Comparison of ENCODE assay signal across 32 cellular contexts in genomic region chr14:33010495-33010894, GRCh38.
"Had no signal": no experiment of that assay in that cellular context is flagged by ENCODE, and none has a peak within 500 bp of the region (broad histone marks: within the 10 kb centered on the region; RNA-seq: fewer than 3 reads in every experiment).

No MANE protein-coding gene starts in this region.

- H2AFZ ChIP-seq: PC-9 had no signal

- H3K4me2 ChIP-seq: PC-9 had no signal

- DNase-seq: Karpas-422, KG1, MM.1S, MV-4-11, NCI-H1092, NCI-H1105, NCI-H1417 treated with DMSO at 0.1 percent for 48 hours, NCI-H1436 treated with DMSO at 0.1 percent for 48 hours, NCI-H1694 treated with DMSO at 0.1 percent for 48 hours, NCI-H1930, NCI-H2029 treated with DMSO at 0.1 percent for 48 hours, NCI-H2081 treated with DMSO at 0.1 percent for 48 hours, NCI-H2107, NCI-H2171, NCI-H226, NCI-H446 treated with DMSO at 0.1 percent for 48 hours, NCI-H510A, NCI-H524, NCI-H526, NCI-H69, NCI-H748 treated with DMSO at 0.1 percent for 48 hours, NCI-H82, PC-9, SHP77, SIG-M5, SJCRH30 had no signal

- H3K4me3 ChIP-seq: K562, PC-9, SJCRH30, SK-N-MC had no signal

- H3K9me3 ChIP-seq: SJCRH30 had no signal

- H3K27ac ChIP-seq: PC-9, RWPE1, SJCRH30, SK-N-MC had no signal

- H3K4me1 ChIP-seq: SJCRH30 had no signal

- ATAC-seq: K562, Panc1, SK-N-SH treated with all-trans-retinoic acid at 6 μM for 48 hours had no signal

- H3K36me3 ChIP-seq: SJCRH30 had no signal

- FAIRE-seq: K562, RCC 7860 had no signal

- H3K27me3 ChIP-seq: SJCRH30 had no signal
